Comparison of ENCODE assay signal across 9 cellular contexts in the genomic region with DNA sequence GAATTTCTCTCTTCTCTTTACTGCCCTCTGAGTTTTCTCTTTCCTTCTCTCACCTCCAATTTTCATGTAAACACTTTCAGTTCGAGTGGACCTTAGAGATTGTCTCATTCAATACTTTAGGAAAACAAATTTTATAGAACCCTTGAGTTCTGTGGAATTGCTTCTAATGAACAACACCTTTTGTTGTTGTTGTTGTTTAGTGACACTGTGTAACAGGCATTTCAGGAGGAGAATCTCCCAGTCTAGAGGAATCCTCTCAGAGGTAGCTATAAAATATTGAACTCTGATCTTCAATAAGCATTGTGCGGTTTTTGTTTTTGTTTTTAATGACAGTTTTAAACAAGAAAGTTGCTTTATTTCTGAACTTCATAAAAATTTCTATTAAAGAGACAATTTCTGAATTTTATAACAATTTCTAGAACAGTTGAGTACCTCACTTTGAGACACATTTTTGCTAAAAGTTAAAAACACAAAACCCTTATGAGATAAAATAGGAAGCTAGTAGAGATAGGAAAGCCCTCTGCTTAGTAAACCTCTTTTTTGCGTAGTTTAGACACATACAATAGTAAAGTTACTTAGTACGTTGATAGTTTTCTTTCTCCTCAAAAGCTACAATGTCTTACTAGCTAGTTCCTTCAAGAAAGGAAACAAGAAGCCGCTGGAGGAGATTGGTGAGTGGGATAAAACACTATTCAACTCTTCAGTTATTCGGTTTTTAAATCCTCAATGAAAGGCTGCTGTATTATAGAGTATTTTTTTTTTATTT. TPM values are rescaled to one million over a fixed set of nuclear protein-coding genes. Genes with fewer than 3 reads are reported as not detected.
DNase-seq lines count a peak whose midpoint lies in the region; TF ChIP-seq lines count a peak whose summit lies in the region.
"Had no signal": no experiment of that assay in that cellular context is flagged by ENCODE, and none has a peak within 500 bp of the region (broad histone marks: within the 10 kb centered on the region; RNA-seq: fewer than 3 reads in every experiment).

No MANE protein-coding gene starts in this region.

- H3K4me1 ChIP-seq in spleen, result peaks cover 5 to 35% (median 19%) of the 10 kb centered on the region in 6 donors

- peak; percentile 30 for DNase-seq in NCI-H82 (lab: John Stamatoyannopoulos, UW)
- no peak for DNase-seq in NCI-H82 treated with DMSO at 0.1 percent for 48 hours (lab: John Stamatoyannopoulos, UW; ENCODE audit: unreplicated experiment)
- peak; percentile 6 for DNase-seq in SW480 (ENCODE audit: low spot score)
- DNase-seq in foreskin fibroblast, result no peak
- no peak for DNase-seq in spleen
- no peak for DNase-seq in NCI-H524 (lab: John Stamatoyannopoulos, UW)
- DNase-seq in cerebellar cortex (ENCODE audit: low spot score), result no peak
- no peak for DNase-seq in COLO668 (lab: John Stamatoyannopoulos, UW; ENCODE audit: unreplicated experiment)

- 73 to 79% (median 76%) methylated on average over 6 of the region's 6 CpGs for WGBS in spleen, 5 donors

- no peak for TF ChIP-seq POLR2A in spleen (IDR thresholded peaks at IDR 0.05)

- intact Hi-C loops in spleen (cut with DNase I; ENCODE audit: low total_unique reads), result no loop called here

- H3K9me3 ChIP-seq in spleen, result no peaks in the 10 kb centered on the region
- H3K9me3 ChIP-seq: BLaER1 had no signal

- H3K36me3 ChIP-seq in spleen, result no peaks in the 10 kb centered on the region

- H3K27ac ChIP-seq in spleen, result peak overlapping the region in 6 of 8 donors; percentile 21 to 77 (median 69)
- H3K27ac ChIP-seq: BLaER1 had no signal

- TF ChIP-seq CTCF in foreskin fibroblast (IDR thresholded peaks at IDR 0.05; ENCODE audit: low read depth, low read length) (no peak), spleen (IDR thresholded peaks at IDR 0.05 in 8 of 11, conservative IDR thresholded peaks at IDR 0.05 in 3 of 11) (no peak)

- no peaks in the 10 kb centered on the region for H3K27me3 ChIP-seq in spleen (replicated peaks in 1 of 7)

- H3K4me3 ChIP-seq in foreskin fibroblast (ENCODE audit: low read depth in 1 of 2, low read length in 2 of 2), result peak overlapping the region; percentile 48 to 49
- no peak overlapping the region for H3K4me3 ChIP-seq in spleen
- H3K4me3 ChIP-seq: BLaER1 had no signal

RNA-seq across cellular contexts. Expression of a gene that starts 38.8 kb away (rescaled TPM):
- 10 to 100 TPM; 26.4 to 43.3 (median 35.6) TPM for total RNA-seq in spleen
- polyA plus RNA-seq in spleen, result 1 to 10 TPM; 4.0 to 6.3 (median 5.1) TPM

RNA-seq across cellular contexts. Expression of a gene that starts 46.8 kb away (rescaled TPM):
- 10 to 100 TPM; 10.1 to 20.0 (median 16.3) TPM for total RNA-seq in spleen
- 1 to 10 TPM; 3.0 to 4.9 (median 4.4) TPM for polyA plus RNA-seq in spleen

Comparison
In these comparisons a context has a peak if more than half of its experiments do, and no peak if none do; other contexts are left out.
1. DNase-seq: peak in NCI-H82 (single experiment) and SW480 (single experiment); none in NCI-H82 treated with DMSO at 0.1 percent for 48 hours (single experiment), foreskin fibroblast (0 of 2), spleen (single experiment), NCI-H524 (0 of 2), cerebellar cortex (single experiment) and COLO668 (single experiment).
2. H3K4me3 ChIP-seq: peak in foreskin fibroblast (2 of 2); none in spleen (0 of 8).